ENCODE assay signal across 10 cellular contexts in the genomic region with DNA sequence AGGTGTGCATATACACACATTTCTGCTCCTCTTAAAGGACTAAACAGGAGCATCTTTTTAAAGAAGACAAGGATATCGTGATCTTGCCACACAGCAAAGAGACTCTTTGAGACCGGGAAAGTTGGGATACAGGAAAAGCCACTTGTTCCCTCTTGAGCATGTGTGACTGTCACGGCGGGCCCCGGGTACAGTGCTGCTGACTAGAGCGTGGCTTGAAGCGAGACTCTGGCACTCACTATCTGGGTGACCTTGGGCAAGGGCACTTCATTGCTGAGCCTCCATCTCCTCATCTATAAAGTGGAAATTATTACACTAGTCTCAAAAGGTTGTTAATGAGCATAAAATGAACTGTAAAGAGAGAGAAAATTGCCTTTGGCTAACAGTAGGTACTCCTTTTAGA.
"Had no signal": no experiment of that assay in that cellular context is flagged by ENCODE, and none has a peak within 500 bp of the region (broad histone marks: within the 10 kb centered on the region; RNA-seq: fewer than 3 reads in every experiment).

No MANE protein-coding gene starts in this region.

- FAIRE-seq: H1, H54 had no signal

- H3K27ac ChIP-seq: GM23248 had no signal

- DNase-seq: GM23248, GOT3, H7, H9, HCEC 1CT, HFFc6 had no signal

- H3K9ac ChIP-seq: GM23248 had no signal

- H3K9me3 ChIP-seq: HAP-1 had no signal

- H3K4me3 ChIP-seq: GM23248, GM23338, HAP-1 had no signal

- H3K4me1 ChIP-seq: HAP-1 had no signal

- H3K36me3 ChIP-seq: HAP-1 had no signal
